ENCODE assay signal across 16 cellular contexts in the genomic region with DNA sequence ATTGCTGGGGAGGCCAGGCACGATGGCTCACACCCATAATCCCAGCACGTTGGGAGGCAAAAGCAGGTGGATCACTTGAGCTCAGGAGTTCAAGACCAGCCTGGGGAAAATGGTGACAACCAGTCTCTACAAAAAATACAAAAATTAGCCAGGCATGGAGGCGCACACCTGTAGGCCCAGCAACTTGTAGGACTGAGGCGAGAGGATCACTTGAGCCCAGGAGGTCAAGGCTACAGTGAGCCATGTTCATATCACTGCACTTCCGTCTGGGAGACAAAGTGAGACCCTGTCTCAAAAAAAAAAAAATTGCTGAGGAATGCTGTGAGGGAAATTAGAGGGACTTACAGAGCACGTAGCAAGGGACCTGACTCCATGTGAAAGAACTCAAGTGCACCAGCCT.
"Had no signal": no experiment of that assay in that cellular context is flagged by ENCODE, and none has a peak within 500 bp of the region (broad histone marks: within the 10 kb centered on the region; RNA-seq: fewer than 3 reads in every experiment).

No MANE protein-coding gene starts in this region.

- H3K27ac Mint-ChIP-seq: activated B cell treated with CpG ODN at 0.5 μM for 24 hours; nephron progenitor cell; T-helper 1 cell treated with Interleukin-12 subunit alpha and Interleukin-12 subunit beta and Interleukin-4 antibody, amounts not matched to agents 30 μg/mL and 1 μg/mL, for 36 hours had no signal

- H3K4me3 ChIP-seq: adrenal gland, gastrocnemius medialis, psoas muscle, stomach, thoracic aorta, vagina had no signal

- H3K4me3 Mint-ChIP-seq: activated B cell treated with CpG ODN at 0.5 μM for 24 hours; activated CD4-positive, alpha-beta T cell treated with anti-CD3 and anti-CD28 coated beads, Interleukin-2, amount 10 ng/mL, durations not matched to agents 7 days and 5 days; nephron progenitor cell; T-helper 1 cell treated with Interleukin-12 subunit alpha and Interleukin-12 subunit beta and Interleukin-4 antibody, amounts not matched to agents 30 μg/mL and 1 μg/mL, for 36 hours had no signal

- H3K27ac ChIP-seq: adrenal gland, gastrocnemius medialis, psoas muscle, thoracic aorta, vagina had no signal

- H3K9me3 ChIP-seq: adrenal gland, gastrocnemius medialis, psoas muscle, stomach, thoracic aorta, vagina had no signal

- ATAC-seq: gastrocnemius medialis, left ventricle myocardium superior, psoas muscle, sciatic nerve had no signal

- DNase-seq: activated B cell treated with CpG ODN at 0.5 μM for 24 hours; activated CD4-positive, alpha-beta T cell treated with anti-CD3 and anti-CD28 coated beads, Interleukin-2, amount 10 ng/mL, durations not matched to agents 7 days and 5 days; activated CD8-positive, alpha-beta memory T cell treated with anti-CD3 and anti-CD28 coated beads for 24 hours; activated gamma-delta T cell treated with Interleukin-2 at 50 U/mL for 16 hours; adrenal gland; gastrocnemius medialis; left ventricle myocardium superior; mesenchymal stem cell; nephron progenitor cell; psoas muscle; stimulated activated CD4-positive, alpha-beta T cell treated with anti-CD3 and anti-CD28 coated beads, Interleukin-2, amount 100 ng/mL, for 48 hours; stomach had no signal

- H3K9me3 Mint-ChIP-seq: activated B cell treated with CpG ODN at 0.5 μM for 24 hours; activated CD4-positive, alpha-beta T cell treated with anti-CD3 and anti-CD28 coated beads, Interleukin-2, amount 10 ng/mL, durations not matched to agents 7 days and 5 days; nephron progenitor cell; T-helper 1 cell treated with Interleukin-12 subunit alpha and Interleukin-12 subunit beta and Interleukin-4 antibody, amounts not matched to agents 30 μg/mL and 1 μg/mL, for 36 hours had no signal

- H3K27me3 Mint-ChIP-seq: activated B cell treated with CpG ODN at 0.5 μM for 24 hours; activated CD4-positive, alpha-beta T cell treated with anti-CD3 and anti-CD28 coated beads, Interleukin-2, amount 10 ng/mL, durations not matched to agents 7 days and 5 days had no signal
